ENCODE assay signal across 8 cellular contexts in the genomic region with DNA sequence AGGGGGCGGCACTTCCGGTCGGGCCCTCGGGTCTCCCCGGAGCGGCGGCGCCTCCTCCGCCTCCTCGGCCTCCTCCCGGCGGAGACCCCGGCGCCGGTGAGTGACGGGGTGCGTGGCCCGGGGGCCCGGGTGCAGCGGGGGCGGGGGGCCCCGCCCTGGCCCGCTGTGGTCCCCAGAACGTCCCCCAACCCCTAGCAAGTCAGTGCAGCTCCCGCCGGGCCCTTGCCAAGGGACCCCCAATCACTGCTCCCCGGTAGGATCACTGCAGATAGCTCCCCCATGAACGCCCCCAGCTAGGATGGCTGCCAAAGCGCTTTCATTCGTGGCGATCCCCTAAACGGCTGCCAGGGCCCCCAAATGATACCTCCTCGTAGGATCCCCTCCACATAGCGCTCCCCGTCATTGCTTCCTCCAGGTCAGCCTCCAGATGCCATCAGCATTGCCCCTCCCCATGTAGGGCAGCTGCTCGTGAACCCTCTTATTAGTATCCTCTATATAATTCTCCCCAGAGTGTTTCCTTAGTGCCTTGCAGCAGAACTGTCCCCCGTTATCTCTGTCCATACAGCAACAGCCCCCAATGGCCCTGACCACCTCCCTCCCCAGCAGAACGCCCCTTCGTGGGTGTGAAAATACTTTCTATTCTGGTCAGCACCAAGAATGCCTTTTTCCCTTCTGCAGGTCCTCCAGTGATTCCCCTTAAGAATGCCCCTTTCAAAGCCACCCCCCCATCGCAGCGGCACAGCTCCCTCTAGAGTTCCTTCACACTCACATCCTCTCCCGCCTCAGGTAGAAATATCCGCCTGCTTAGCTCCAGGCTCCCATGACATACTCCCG. TPM values are rescaled to one million over a fixed set of nuclear protein-coding genes. Genes with fewer than 3 reads are reported as not detected.
DNase-seq lines count a peak whose midpoint lies in the region; ATAC-seq and TF ChIP-seq lines count a peak whose summit lies in the region.

A gene (plus strand): TSS at position 11 of the 834 bp plus-strand sequence. CDS start 7,972 bp downstream, outside the sequence.

- H2BK120ac ChIP-seq in H9 (ENCODE audit: low read depth, low read length, poor library complexity, severe bottlenecking) = no peak within 1 kb of the TSS

- H3K79me1 ChIP-seq in H9 (ENCODE audit: insufficient read depth, low read depth, low read length, poor library complexity, severe bottlenecking) = peaks cover 4% of the 10 kb centered on the region

- H4K20me1 ChIP-seq in H9 (ENCODE audit: control insufficient read depth, insufficient read depth, insufficient read length) = no peaks in the 10 kb centered on the region

- H3K23me2 ChIP-seq in H9 (ENCODE audit: insufficient read length, low read depth, low read length, poor library complexity, severe bottlenecking) = peaks cover 8% of the 10 kb centered on the region

- H3T11ph ChIP-seq in H9 (ENCODE audit: low read length) = no peak within 1 kb of the TSS

- H3K4me3 Mint-ChIP-seq in H9 = peak within 1 kb of the TSS; percentile 92 to 97
- H3K4me3 Mint-ChIP-seq in T-helper 1 cell treated with Interleukin-12 subunit alpha and Interleukin-12 subunit beta and Interleukin-4 antibody, amounts not matched to agents 30 μg/mL and 1 μg/mL, for 36 hours = peak within 1 kb of the TSS; percentile 99

- H3K4me1 Mint-ChIP-seq in H9 = peaks cover 31 to 32% of the 10 kb centered on the region in 2 experiments
- H3K4me1 Mint-ChIP-seq in T-helper 1 cell treated with Interleukin-12 subunit alpha and Interleukin-12 subunit beta and Interleukin-4 antibody, amounts not matched to agents 30 μg/mL and 1 μg/mL, for 36 hours (ENCODE audit: low read depth) = peaks cover 36% of the 10 kb centered on the region

- peak within 1 kb of the TSS; percentile 68 for H3K18ac ChIP-seq in H9 (ENCODE audit: insufficient read length, low read depth, low read length)

- no peak within 1 kb of the TSS for H2BK12ac ChIP-seq in H9 (ENCODE audit: insufficient read length, low read depth, low read length)

- peak; percentile 36 to 39 for ATAC-seq in right cardiac atrium
- ATAC-seq in aorta (ENCODE audit: low FRiP score) = peak; percentile 58

- TF ChIP-seq CTCF in H9 (conservative IDR thresholded peaks at IDR 0.05) (peak; percentile 80), ascending aorta (IDR thresholded peaks at IDR 0.05) (peak; percentile 69 to 72 (median 70))

- WGBS in H9 (ENCODE audit: extremely low coverage, insufficient read length, low lambda C conversion rate) = no CpG with 5 or more reads among the region's 44 CpGs
- under 1% methylated on average over 44 of the region's 44 CpGs for WGBS in right cardiac atrium
- 1% methylated on average over 33 to 44 of the region's 44 CpGs for WGBS in aorta, 2 donors

- no peak within 1 kb of the TSS for H3K23ac ChIP-seq in H9 (ENCODE audit: insufficient read length, low read depth, low read length)

- peaks cover under 1% of the 10 kb centered on the region; the same call in 1 of the 2 replicates for H3K79me2 ChIP-seq in H9 (ENCODE audit: insufficient read depth, low read length)

- no peak within 1 kb of the TSS for H3K56ac ChIP-seq in H9 (ENCODE audit: insufficient read length, low read depth, low read length)

- H3K9me3 ChIP-seq in H9 (ENCODE audit: control insufficient read depth, low read depth, low read length) = no peaks in the 10 kb centered on the region
- H3K9me3 ChIP-seq in ascending aorta = no peaks in the 10 kb centered on the region
- H3K9me3 ChIP-seq in right cardiac atrium (ENCODE audit: control insufficient read depth, low read length) = no peaks in the 10 kb centered on the region
- no peaks in the 10 kb centered on the region for H3K9me3 ChIP-seq in aorta (ENCODE audit: control insufficient read depth, low read length)

- H3K27me3 ChIP-seq in H9 (ENCODE audit: insufficient read depth, low read length) (no peaks in the 10 kb centered on the region), ascending aorta (no peaks in the 10 kb centered on the region), right cardiac atrium (ENCODE audit: control insufficient read depth, insufficient read depth) (no peaks in the 10 kb centered on the region), aorta (ENCODE audit: control insufficient read depth in 1 of 2, insufficient read depth in 2 of 2, low read length in 1 of 2) (no peaks in the 10 kb centered on the region)

- no peak within 1 kb of the TSS for H4K91ac ChIP-seq in H9 (ENCODE audit: insufficient read length, low read depth, low read length)

- H2AFZ ChIP-seq in H9 (ENCODE audit: low read length) = no peak within 1 kb of the TSS

- H3K9ac ChIP-seq in H9 (ENCODE audit: extremely low read depth, insufficient read length, low read length) = peak within 1 kb of the TSS; percentile 75

- no peak within 1 kb of the TSS for H3K4ac ChIP-seq in H9 (ENCODE audit: low read depth, low read length)

- DNase-seq in DMS79 (lab: John Stamatoyannopoulos, UW) (peak; percentile 21), H9 (peak; percentile 85), NCI-H128 (lab: John Stamatoyannopoulos, UW; ENCODE audit: unreplicated experiment) (peak; percentile 21), ascending aorta (ENCODE audit: low spot score in 2 of 2) (peak in 1 of 2 donors; percentile 85), right cardiac atrium (peak; percentile 66 to 86 (median 84)), pulmonary artery endothelial cell (ENCODE audit: low read depth, low spot score) (peak; percentile 61), aorta (peak; percentile 76 to 90)

- peaks cover 14 to 31% (median 23%) of the 10 kb centered on the region in 3 experiments for H3K36me3 Mint-ChIP-seq in H9 (ENCODE audit: insufficient read depth in 1 of 3, low read depth in 3 of 3)
- peaks cover 14% of the 10 kb centered on the region for H3K36me3 Mint-ChIP-seq in T-helper 1 cell treated with Interleukin-12 subunit alpha and Interleukin-12 subunit beta and Interleukin-4 antibody, amounts not matched to agents 30 μg/mL and 1 μg/mL, for 36 hours (ENCODE audit: low read depth)

- H3K27ac Mint-ChIP-seq in H9 = peak within 1 kb of the TSS; percentile 98 to 99 (median 98)
- peak within 1 kb of the TSS; percentile 97 for H3K27ac Mint-ChIP-seq in T-helper 1 cell treated with Interleukin-12 subunit alpha and Interleukin-12 subunit beta and Interleukin-4 antibody, amounts not matched to agents 30 μg/mL and 1 μg/mL, for 36 hours

- H2BK20ac ChIP-seq in H9 (ENCODE audit: low read depth, low read length, poor library complexity, severe bottlenecking) = no peak within 1 kb of the TSS

- H2BK5ac ChIP-seq in H9 (ENCODE audit: insufficient read length, low read length) = no peak within 1 kb of the TSS

- H3K4me3 ChIP-seq in ascending aorta (peak within 1 kb of the TSS; percentile 91 to 93), right cardiac atrium (ENCODE audit: low read length) (peak within 1 kb of the TSS; percentile 75), aorta (ENCODE audit: low read length in 2 of 2) (peak within 1 kb of the TSS; percentile 69 to 81)

- H3K36me3 ChIP-seq in ascending aorta (peaks cover 0 to 17% of the 10 kb centered on the region in 2 donors), aorta (ENCODE audit: control insufficient read depth in 1 of 2, insufficient read depth in 2 of 2, low read length in 1 of 2) (peaks cover 0 to 1% of the 10 kb centered on the region in 2 donors)

- H3K4me2 ChIP-seq in H9 (ENCODE audit: insufficient read depth, insufficient read length, low read length) = peak within 1 kb of the TSS; percentile 91

- H2BK15ac ChIP-seq in H9 (ENCODE audit: low read depth, low read length) = no peak within 1 kb of the TSS

- H3K4me1 ChIP-seq in H9 (ENCODE audit: insufficient read depth, low read length) (peaks cover 4% of the 10 kb centered on the region; the same call in 1 of the 2 replicates), ascending aorta (peaks cover 3 to 13% of the 10 kb centered on the region in 2 donors), right cardiac atrium (ENCODE audit: control insufficient read depth, insufficient read depth, low read length) (peaks cover 7% of the 10 kb centered on the region), aorta (ENCODE audit: control insufficient read depth in 1 of 2, insufficient read depth in 2 of 2, low read length in 2 of 2) (no peaks in the 10 kb centered on the region)

- no peaks in the 10 kb centered on the region for H3K27me3 Mint-ChIP-seq in H9 (ENCODE audit: low read depth)
- H3K27me3 Mint-ChIP-seq in T-helper 1 cell treated with Interleukin-12 subunit alpha and Interleukin-12 subunit beta and Interleukin-4 antibody, amounts not matched to agents 30 μg/mL and 1 μg/mL, for 36 hours (ENCODE audit: low read depth) = no peaks in the 10 kb centered on the region

- H4K8ac ChIP-seq in H9 (replicated peaks; ENCODE audit: insufficient read length, low read depth, low read length) = no peak within 1 kb of the TSS

- H3K27ac ChIP-seq in H9 (ENCODE audit: insufficient read length, low read depth, low read length) (peak within 1 kb of the TSS; percentile 91), ascending aorta (peak within 1 kb of the TSS; percentile 92 to 98), right cardiac atrium (ENCODE audit: low read length) (peak within 1 kb of the TSS; percentile 98), aorta (ENCODE audit: low read depth in 1 of 2, low read length in 2 of 2) (peak within 1 kb of the TSS; percentile 67 to 77)

- H3K14ac ChIP-seq in H9 (ENCODE audit: insufficient read depth, low read length) = peak within 1 kb of the TSS; percentile 74

- intact Hi-C loops in ascending aorta (cut with DNase I) = loop anchor here (1.0 to 10.0 kb wide), 3 partner anchors 18 to 321 kb away; a partner anchor contains a TSS
- intact Hi-C loops in right cardiac atrium (cut with DNase I) = loop anchor here in 3 of 4 donors (5.0 to 10.0 kb wide), 2 partner anchors 89 to 91 kb away; no protein-coding TSS in a partner anchor
- intact Hi-C loops in aorta (cut with DNase I) = loop anchor here (1.0 to 5.0 kb wide), 2 partner anchors 89 to 90 kb away; no protein-coding TSS in a partner anchor

- H3K9me3 Mint-ChIP-seq in H9 = peaks cover 2 to 4% of the 10 kb centered on the region in 2 experiments; a peak in 1 of 5 replicates
- H3K9me3 Mint-ChIP-seq in T-helper 1 cell treated with Interleukin-12 subunit alpha and Interleukin-12 subunit beta and Interleukin-4 antibody, amounts not matched to agents 30 μg/mL and 1 μg/mL, for 36 hours = no peaks in the 10 kb centered on the region

- no peak within 1 kb of the TSS for H2AK5ac ChIP-seq in H9 (ENCODE audit: insufficient read length, low read length)

- no peak within 1 kb of the TSS for H4K5ac ChIP-seq in H9 (ENCODE audit: insufficient read length, low read depth, low read length)

RNA-seq across cellular contexts. Expression of the gene that starts here (rescaled TPM):
- total RNA-seq in H9 (2021) (13.8 and 14.3 TPM in 2 replicates), ascending aorta (22.0 TPM), right cardiac atrium (10 to 100 TPM; 19.4 to 20.8 (median 20.2) TPM), pulmonary artery endothelial cell (0.67 and 0.86 TPM in 2 replicates), aorta (10 to 100 TPM; 13.4 to 16.4 TPM)
- polyA plus RNA-seq in right cardiac atrium (17.2 TPM), aorta (1 to 10 TPM; 1.1 to 5.7 TPM)

Comparison
In these comparisons a context has a peak if more than half of its experiments do, and no peak if none do; other contexts are left out.
1. Peak in DNase-seq in pulmonary artery endothelial cell; RNA of the gene not detected or under 1 TPM.